ENCODE assay signal across 1 cellular context in genomic region chr7:98617051-98617959, GRCh38.
TF ChIP-seq lines count a peak whose summit lies in the region.

TSS of gene NPTX2 (plus strand) at chr7:98617285. CDS start at chr7:98617462, 177 bp downstream.

TF ChIP-seq in SK-N-SH treated with all-trans-retinoic acid at 6 μM for 48 hours, 23 proteins besides CTCF, POLR2A, EP300 and RAD21 (continued from another document):
- TF ChIP-seq TSHZ2 (CRISPR knock-in tag; IDR thresholded peaks at IDR 0.05): no peak
- TF ChIP-seq ZNF565 (CRISPR knock-in tag; conservative IDR thresholded peaks at IDR 0.05; ENCODE audit: low read depth): no peak
- TF ChIP-seq TOX (CRISPR knock-in tag; IDR thresholded peaks at IDR 0.05; ENCODE audit: borderline replicate concordance): no peak
- no peak for TF ChIP-seq CSDC2 (CRISPR knock-in tag; IDR thresholded peaks at IDR 0.05)
TF ChIP-seq in SK-N-SH treated with all-trans-retinoic acid at 6 μM for 48 hours: peak in this region for 0.
